9 cellular contexts compared by ENCODE assay signal in genomic region chr12:130169924-130170323, GRCh38. TPM values are rescaled to one million over a fixed set of nuclear protein-coding genes. Genes with fewer than 3 reads are reported as not detected.
"Had no signal": no experiment of that assay in that cellular context is flagged by ENCODE, and none has a peak within 500 bp of the region (broad histone marks: within the 10 kb centered on the region; RNA-seq: fewer than 3 reads in every experiment).

No MANE protein-coding gene starts in this region.

- H3K9ac ChIP-seq: KMS-11 had no signal

- H3K4me3 Mint-ChIP-seq: IgD-negative memory B cell had no signal

- H3K27ac Mint-ChIP-seq: IgD-negative memory B cell had no signal

- DNase-seq: IMR-90, KBM-7, KG1 had no signal

- H3K4me2 ChIP-seq: KMS-11 had no signal

- FAIRE-seq: HTR-8/SVneo had no signal

- H3K27ac ChIP-seq: HL-60, KMS-11 had no signal

RNA-seq across cellular contexts. Expression of gene FZD10, which starts 7.7 kb away (rescaled TPM):
- total RNA-seq: HT-29, HT1080, IMR-90 had no signal
- polyA plus RNA-seq: IgD-negative memory B cell, IMR-90 had no signal
